8 cellular contexts compared by ENCODE assay signal in the genomic region with DNA sequence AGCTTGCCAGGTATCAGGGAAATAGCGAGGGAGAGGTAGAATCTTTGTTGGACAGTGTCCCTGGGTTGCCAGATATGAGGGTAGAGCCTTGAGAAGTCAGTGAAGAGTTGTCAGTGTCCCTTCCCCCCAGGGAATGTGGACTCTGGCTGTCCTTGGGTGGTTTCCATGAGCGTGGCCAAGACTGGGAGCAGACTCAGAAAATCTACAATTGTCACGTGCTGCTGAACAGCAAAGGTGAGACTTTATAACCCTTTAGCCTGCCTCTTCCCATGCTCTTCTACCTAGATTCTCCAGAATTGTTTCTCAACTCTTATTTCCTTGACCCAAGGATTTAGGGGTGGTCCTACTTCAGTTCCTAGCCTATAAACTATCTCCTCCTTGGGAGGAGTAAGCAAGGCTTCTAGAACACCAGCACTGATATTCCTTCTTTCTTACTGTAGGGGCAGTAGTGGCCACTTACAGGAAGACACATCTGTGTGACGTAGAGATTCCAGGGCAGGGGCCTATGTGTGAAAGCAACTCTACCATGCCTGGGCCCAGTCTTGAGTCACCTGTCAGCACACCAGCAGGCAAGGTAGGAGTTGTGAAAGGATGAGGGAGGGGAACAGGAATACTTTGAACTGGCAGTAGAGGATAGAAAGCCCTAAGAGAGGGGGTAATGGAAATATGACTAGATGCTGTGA. TPM values are rescaled to one million over a fixed set of nuclear protein-coding genes. Genes with fewer than 3 reads are reported as not detected.
DNase-seq lines count a peak whose midpoint lies in the region; ATAC-seq and TF ChIP-seq lines count a peak whose summit lies in the region.

No MANE protein-coding gene starts in this region.

- peak overlapping the region; percentile 92 for H3K4me2 ChIP-seq in neural progenitor cell

- no peak overlapping the region for H3K9ac ChIP-seq in neural progenitor cell

- peaks cover 13% of the 10 kb centered on the region for H4K20me1 ChIP-seq in neural progenitor cell (ENCODE audit: low read depth)

- 46% methylated on average over 4 of the region's 4 CpGs for WGBS in esophagus, 2 donors

- H3K9me3 ChIP-seq in esophagus (ENCODE audit: control insufficient read depth in 2 of 2, insufficient read depth in 1 of 2, low read depth in 1 of 2, low read length in 1 of 2) (peaks cover 0 to 1% of the 10 kb centered on the region in 2 donors), neural progenitor cell (ENCODE audit: low read depth) (no peaks in the 10 kb centered on the region), vagina (no peaks in the 10 kb centered on the region)

- TF ChIP-seq POLR2A in vagina (IDR thresholded peaks at IDR 0.05), result no peak

- H3K4me1 ChIP-seq in esophagus (ENCODE audit: control insufficient read depth in 2 of 2, insufficient read depth in 2 of 2, low read length in 1 of 2), result peaks cover 2 to 12% of the 10 kb centered on the region in 2 donors
- H3K4me1 ChIP-seq in neural progenitor cell, result peaks cover 11% of the 10 kb centered on the region
- H3K4me1 ChIP-seq in vagina, result peaks cover 47% of the 10 kb centered on the region

- H3K27ac Mint-ChIP-seq in CD14-positive monocyte (peak overlapping the region; percentile 89 to 98 (median 94)), neural progenitor cell (no peak overlapping the region)

- peaks cover 0 to 2% (median 0%) of the 10 kb centered on the region in 7 donors for H3K9me3 Mint-ChIP-seq in CD14-positive monocyte
- no peaks in the 10 kb centered on the region for H3K9me3 Mint-ChIP-seq in neural progenitor cell

- TF ChIP-seq CTCF in CD14-positive monocyte (IDR thresholded peaks at IDR 0.05), result peak; percentile 76
- TF ChIP-seq CTCF in neural progenitor cell (IDR thresholded peaks at IDR 0.05), result peak; percentile 43
- no peak for TF ChIP-seq CTCF in vagina (IDR thresholded peaks at IDR 0.05)

- ATAC-seq in GM21529 (IDR thresholded peaks at IDR 0.05; ENCODE audit: unreplicated experiment) (peak; percentile 59), HG03280 (IDR thresholded peaks at IDR 0.05; ENCODE audit: unreplicated experiment) (no peak)

- H3K4me3 Mint-ChIP-seq in CD14-positive monocyte (peak overlapping the region; percentile 16 to 95), neural progenitor cell (peak overlapping the region; percentile 97)

- H3K4me1 Mint-ChIP-seq in CD14-positive monocyte (peaks cover 79% of the 10 kb centered on the region), neural progenitor cell (peaks cover 27% of the 10 kb centered on the region)

- H3K36me3 ChIP-seq in esophagus (ENCODE audit: control insufficient read depth in 2 of 2, insufficient read depth in 2 of 2, low read length in 1 of 2), result peaks cover 17 to 30% of the 10 kb centered on the region in 2 donors
- no peaks in the 10 kb centered on the region for H3K36me3 ChIP-seq in neural progenitor cell
- peaks cover 0 to 46% of the 10 kb centered on the region in 2 donors for H3K36me3 ChIP-seq in vagina

- H3K4me3 ChIP-seq in esophagus (ENCODE audit: low read depth in 1 of 2, low read length in 2 of 2) (peak overlapping the region in 1 of 2 donors; percentile 100), neural progenitor cell (peak overlapping the region; percentile 72), vagina (peak overlapping the region in 1 of 2 donors; percentile 94)

- H2AFZ ChIP-seq in neural progenitor cell (replicated peaks), result no peak overlapping the region

- H3K36me3 Mint-ChIP-seq in CD14-positive monocyte, result peaks cover 38 to 49% of the 10 kb centered on the region in 2 donors
- H3K36me3 Mint-ChIP-seq in neural progenitor cell, result peaks cover 25% of the 10 kb centered on the region

- H3K27me3 Mint-ChIP-seq in CD14-positive monocyte (ENCODE audit: low read depth in 3 of 3) (no peaks in the 10 kb centered on the region), neural progenitor cell (ENCODE audit: insufficient read depth, low read depth) (peaks cover 7% of the 10 kb centered on the region)

- peak overlapping the region; percentile 92 to 99 for H3K27ac ChIP-seq in esophagus (ENCODE audit: low read depth in 2 of 2, low read length in 1 of 2)
- H3K27ac ChIP-seq in neural progenitor cell, result no peak overlapping the region
- peak overlapping the region; percentile 94 for H3K27ac ChIP-seq in vagina

- no peaks in the 10 kb centered on the region for H3K27me3 ChIP-seq in esophagus (ENCODE audit: control insufficient read depth in 1 of 2, insufficient read depth in 2 of 2, low read length in 2 of 2)
- H3K27me3 ChIP-seq in neural progenitor cell, result no peaks in the 10 kb centered on the region
- no peaks in the 10 kb centered on the region for H3K27me3 ChIP-seq in vagina

- H3F3A ChIP-seq in neural progenitor cell (ENCODE audit: low read depth), result peaks cover 32% of the 10 kb centered on the region

- intact Hi-C loops in CD14-positive monocyte (cut with micrococcal nuclease), result loop anchor here in 1 of 2 donors (2.0 to 5.0 kb wide), 3 partner anchors 13 to 52 kb away; a partner anchor contains a TSS
- intact Hi-C loops in vagina (cut with DNase I), result no loop called here

- peaks cover 48% of the 10 kb centered on the region for H3K79me2 ChIP-seq in neural progenitor cell (ENCODE audit: low read depth)

- DNase-seq in CD14-positive monocyte (ENCODE audit: low spot score), result peak; percentile 74
- DNase-seq in NCI-H2227 treated with DMSO at 0.1 percent for 48 hours (lab: John Stamatoyannopoulos, UW), result peak; percentile 32
- peak; percentile 21 to 25 for DNase-seq in activated CD8-positive, alpha-beta memory T cell treated with anti-CD3 and anti-CD28 coated beads for 1 hour (ENCODE audit: extremely low read depth in 1 of 2, low read depth in 1 of 2)
- peak; percentile 58 for DNase-seq in neural progenitor cell (ENCODE audit: low spot score)
- DNase-seq in vagina (ENCODE audit: extremely low spot score in 2 of 2), result no peak

RNA-seq across cellular contexts. Expression of a gene that starts 1.6 kb away (rescaled TPM):
- 10 to 100 TPM; 28.4 to 35.7 TPM for polyA plus RNA-seq in CD14-positive monocyte
- polyA plus RNA-seq in esophagus, result 10 to 100 TPM; 28.0 to 28.5 TPM
- total RNA-seq in neural progenitor cell (ENCODE audit: low replicate concordance), result 39.5 and 46.3 TPM in 2 replicates
- total RNA-seq in vagina, result 31.7 TPM

RNA-seq across cellular contexts. Expression of a gene that starts 1.7 kb away (rescaled TPM):
- 10 to 100 TPM; 59.1 to 65.6 TPM for polyA plus RNA-seq in CD14-positive monocyte
- polyA plus RNA-seq in esophagus, result 100 to 1,000 TPM; 116 to 186 TPM
- 57.6 and 74.1 TPM in 2 replicates for total RNA-seq in neural progenitor cell (ENCODE audit: low replicate concordance)
- 47.1 TPM for total RNA-seq in vagina

RNA-seq across cellular contexts. Expression of a gene that starts 12.9 kb away (rescaled TPM):
- polyA plus RNA-seq in CD14-positive monocyte (10 to 100 TPM; 40.9 to 42.2 TPM), esophagus (10 to 100 TPM; 15.5 to 24.4 TPM)
- total RNA-seq in neural progenitor cell (ENCODE audit: low replicate concordance) (29.7 and 34.8 TPM in 2 replicates), vagina (42.0 TPM)

RNA-seq across cellular contexts. Expression of a gene that starts 21.4 kb away (rescaled TPM):
- polyA plus RNA-seq in CD14-positive monocyte (not detected), esophagus (1 to 10 TPM; 1.8 to 2.5 TPM)
- total RNA-seq in neural progenitor cell (ENCODE audit: low replicate concordance) (12.6 and 22.6 TPM in 2 replicates), vagina (9.3 TPM)

RNA-seq across cellular contexts. Expression of a gene that starts 30.2 kb away (rescaled TPM):
- polyA plus RNA-seq in CD14-positive monocyte (under 1 TPM in 1 of 2 donors, not detected in 1; 0.07 TPM), esophagus (10 to 100 TPM; 44.9 to 80.5 TPM)
- total RNA-seq in neural progenitor cell (ENCODE audit: low replicate concordance) (0.06 TPM in 1 of 2 replicates, not detected in the other), vagina (42.7 TPM)

Comparison
In these comparisons a context has a peak if more than half of its experiments do, and no peak if none do; other contexts are left out.
1. DNase-seq: peak in CD14-positive monocyte (single experiment), NCI-H2227 treated with DMSO at 0.1 percent for 48 hours (single experiment), activated CD8-positive, alpha-beta memory T cell treated with anti-CD3 and anti-CD28 coated beads for 1 hour (2 of 2) and neural progenitor cell (single experiment); none in vagina (0 of 2).
2. CTCF ChIP-seq: peak in CD14-positive monocyte (single experiment) and neural progenitor cell (single experiment); none in vagina (0 of 3).